In the genomic region with DNA sequence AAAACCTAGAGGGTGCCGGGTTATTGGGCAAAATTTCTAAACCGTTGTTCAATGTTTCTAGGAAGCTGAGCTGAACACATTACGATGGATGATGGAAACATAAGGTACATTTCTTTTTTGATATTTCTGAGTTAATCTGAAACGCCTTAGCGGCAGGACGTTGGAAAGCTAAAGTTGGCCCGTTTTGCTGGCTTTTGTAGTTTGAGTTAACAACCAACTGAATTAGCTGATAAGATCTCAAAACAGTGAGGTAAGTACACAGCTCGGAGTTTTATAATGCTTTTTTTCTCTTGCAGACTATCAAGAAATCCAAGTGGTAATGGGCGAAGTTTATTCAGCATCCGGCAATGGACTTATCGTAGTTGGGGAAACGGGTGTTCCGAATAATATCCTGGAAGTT, we compare ENCODE assay signal across 8 cellular contexts.
DNase-seq lines count a peak whose midpoint lies in the region; ATAC-seq and TF ChIP-seq lines count a peak whose summit lies in the region.

No MANE protein-coding gene starts in this region.

- peak overlapping the region; percentile 99 for H3K27ac Mint-ChIP-seq in activated CD4-positive, alpha-beta T cell treated with anti-CD3 and anti-CD28 coated beads for 36 hours

- peak overlapping the region; percentile 96 for H3K4me3 Mint-ChIP-seq in activated CD4-positive, alpha-beta T cell treated with anti-CD3 and anti-CD28 coated beads for 36 hours

- H3K27ac ChIP-seq in testis = peak overlapping the region; percentile 84 to 95

- no peaks in the 10 kb centered on the region for H3K9me3 Mint-ChIP-seq in activated CD4-positive, alpha-beta T cell treated with anti-CD3 and anti-CD28 coated beads for 36 hours (ENCODE audit: low read depth)

- peaks cover 46% of the 10 kb centered on the region for H3K36me3 Mint-ChIP-seq in activated CD4-positive, alpha-beta T cell treated with anti-CD3 and anti-CD28 coated beads for 36 hours (ENCODE audit: low read depth)

- no peak for ATAC-seq in activated CD4-positive, alpha-beta T cell treated with anti-CD3 and anti-CD28 coated beads for 36 hours
- ATAC-seq in HG03571 (IDR thresholded peaks at IDR 0.05; ENCODE audit: unreplicated experiment) = no peak

- H3K27me3 Mint-ChIP-seq in activated CD4-positive, alpha-beta T cell treated with anti-CD3 and anti-CD28 coated beads for 36 hours = no peaks in the 10 kb centered on the region

- H3K36me3 ChIP-seq in adipocyte (ENCODE audit: control insufficient read depth, insufficient read depth, low read length, severe bottlenecking) (peaks cover 22% of the 10 kb centered on the region), testis (ENCODE audit: low read depth, missing control alignments) (no peaks in the 10 kb centered on the region)

- H3K4me1 Mint-ChIP-seq in activated CD4-positive, alpha-beta T cell treated with anti-CD3 and anti-CD28 coated beads for 36 hours = peaks cover 37% of the 10 kb centered on the region

- H3K27me3 ChIP-seq in adipocyte (replicated peaks; ENCODE audit: control insufficient read depth, insufficient read depth, low read length) (no peaks in the 10 kb centered on the region), testis (no peaks in the 10 kb centered on the region)

- TF ChIP-seq POLR2A in testis (IDR thresholded peaks at IDR 0.05) = no peak

- no peak for DNase-seq in activated CD4-positive, alpha-beta T cell treated with anti-CD3 and anti-CD28 coated beads for 36 hours
- DNase-seq in activated CD4-positive, alpha-beta T cell treated with anti-CD3 and anti-CD28 coated beads for 48 hours = no peak
- DNase-seq in adipocyte (ENCODE audit: low read depth) = peak; percentile 36
- peak; percentile 5 for DNase-seq in kidney tubule cell (ENCODE audit: low spot score)
- DNase-seq in testis = no peak
- DNase-seq in GM10266 (ENCODE audit: extremely low spot score) = no peak
- no peak for DNase-seq in activated effector memory CD4-positive, alpha-beta T cell treated with Interleukin-2 at 50 U/mL for 16 hours

- H3K9me3 ChIP-seq in adipocyte (ENCODE audit: control insufficient read depth, low read length) (no peaks in the 10 kb centered on the region), testis (no peaks in the 10 kb centered on the region)

- no peak for TF ChIP-seq CTCF in testis (IDR thresholded peaks at IDR 0.05)
- no peak for TF ChIP-seq CTCF in GM10266 (IDR thresholded peaks at IDR 0.05; ENCODE audit: control insufficient read depth, insufficient read depth, low read depth, missing control alignments)

- peaks cover 45% of the 10 kb centered on the region for H3K4me1 ChIP-seq in adipocyte (ENCODE audit: control insufficient read depth, insufficient read depth, low read length)
- peaks cover 5% of the 10 kb centered on the region for H3K4me1 ChIP-seq in testis

- peak overlapping the region; percentile 99 for H3K9ac ChIP-seq in adipocyte (ENCODE audit: low read length)

- CTCF ChIA-PET in activated CD4-positive, alpha-beta T cell treated with anti-CD3 and anti-CD28 coated beads for 36 hours (lab: Charles Lee) = interaction anchor here (0.7 to 0.9 kb wide), 2 partner anchors 9 to 14 kb away, joined by 4 read pairs; no protein-coding TSS in a partner anchor

- 7 to 8% methylated on average over 13 of the region's 13 CpGs for WGBS in testis, 2 donors

- POLR2A ChIA-PET in activated CD4-positive, alpha-beta T cell treated with anti-CD3 and anti-CD28 coated beads for 36 hours (lab: Charles Lee) = no interaction called here

- H3K4me3 ChIP-seq in adipocyte (ENCODE audit: low read length) = peak overlapping the region; percentile 99
- peak overlapping the region; percentile 81 to 84 for H3K4me3 ChIP-seq in testis

- intact Hi-C loops in activated CD4-positive, alpha-beta T cell treated with anti-CD3 and anti-CD28 coated beads for 36 hours (cut with DNase I, micrococcal nuclease) = loop anchor here (1.0 to 5.0 kb wide), 6 partner anchors 73 to 1173 kb away; partner anchors contain the start of genes PRSS12 (in 2 of the 2), METTL14 (in 1 of the 2), SEC24D (in 1 of the 2) and USP53 (in 1 of the 2)
- intact Hi-C loops in testis (cut with DNase I; ENCODE audit: low total_unique reads) = no loop called here

Comparison
In these comparisons a context has a peak if more than half of its experiments do, and no peak if none do; other contexts are left out.
1. DNase-seq: peak in adipocyte (single experiment) and kidney tubule cell (single experiment); none in activated CD4-positive, alpha-beta T cell treated with anti-CD3 and anti-CD28 coated beads for 36 hours (single experiment), activated CD4-positive, alpha-beta T cell treated with anti-CD3 and anti-CD28 coated beads for 48 hours (single experiment), testis (single experiment), GM10266 (single experiment) and activated effector memory CD4-positive, alpha-beta T cell treated with Interleukin-2 at 50 U/mL for 16 hours (single experiment).